8 cellular contexts compared by ENCODE assay signal in the genomic region with DNA sequence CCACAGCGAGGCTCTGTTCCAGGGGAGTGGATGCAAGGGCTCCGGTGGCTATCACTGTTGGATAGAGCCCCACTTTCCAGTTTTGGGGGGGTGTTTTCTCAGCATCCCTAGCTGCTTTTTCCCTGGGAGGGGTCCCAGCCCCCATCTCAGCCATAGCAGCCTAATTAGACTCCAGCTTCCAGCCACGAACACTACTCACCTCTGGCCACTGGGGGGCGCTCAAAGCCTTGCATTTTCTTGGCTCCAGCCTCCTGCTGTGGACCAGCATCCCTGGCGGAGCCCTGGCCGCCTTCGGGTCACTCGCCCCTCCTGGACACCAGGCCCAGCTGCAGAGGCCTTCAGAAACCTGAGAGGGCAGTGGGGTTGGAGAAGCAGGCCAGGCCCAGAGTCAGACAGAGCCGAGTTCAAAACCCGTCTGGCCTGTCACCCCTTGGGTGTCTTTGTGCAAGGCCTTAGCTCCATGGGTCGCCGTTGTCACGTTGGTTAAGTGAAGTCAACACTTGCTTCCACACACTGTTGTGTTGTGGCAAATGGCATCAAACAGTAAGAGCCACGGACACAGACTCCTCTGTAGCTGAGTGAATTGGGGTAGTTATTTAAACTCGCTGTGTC.
DNase-seq lines count a peak whose midpoint lies in the region; ATAC-seq, FAIRE-seq and TF ChIP-seq lines count a peak whose summit lies in the region.

No MANE protein-coding gene starts in this region.

- peaks cover 0 to 3% (median 0%) of the 10 kb centered on the region in 6 donors for H3K4me1 ChIP-seq in spleen

- FAIRE-seq in D721Med (lab: Jason Lieb, UNC): no peak

- H3K4me2 ChIP-seq in SU-DHL-6 (ENCODE audit: low read depth, low read length, poor library complexity, severe bottlenecking): no peak overlapping the region

- H3K9me2 ChIP-seq in SU-DHL-6 (replicated peaks; ENCODE audit: insufficient read depth, low read length): no peaks in the 10 kb centered on the region

- H3K27ac ChIP-seq in HL-60 (replicated peaks) (no peak overlapping the region), SU-DHL-6 (ENCODE audit: low read depth, low read length) (no peak overlapping the region), spleen (no peak overlapping the region)

- WGBS in spleen, 5 donors: 55 to 61% (median 57%) methylated on average over 14 to 15 of the region's 15 CpGs

- DNase-seq in D721Med (ENCODE audit: insufficient read length, low spot score) (peak; percentile 60), HL-60 (ENCODE audit: low read depth in 1 of 2, low spot score in 1 of 2) (peak in 1 of 2 experiments; percentile 59), astrocyte of the cerebellum (ENCODE audit: low read depth) (peak; percentile 19), hypothalamus (lab: John Stamatoyannopoulos, UW) (peak in 47 of 51 donors; percentile 15 to 82 (median 54)), spleen (peak; percentile 83), NCI-H774 (lab: John Stamatoyannopoulos, UW) (no peak)

- no peaks in the 10 kb centered on the region for H3K36me3 ChIP-seq in SU-DHL-6 (ENCODE audit: low read length)
- H3K36me3 ChIP-seq in spleen: peaks cover 0 to 88% (median 17%) of the 10 kb centered on the region in 6 donors

- no peaks in the 10 kb centered on the region for H4K20me1 ChIP-seq in SU-DHL-6 (ENCODE audit: low read depth, low read length)

- H3K4me3 ChIP-seq in HL-60 (replicated peaks; ENCODE audit: insufficient read depth, low read length): no peak overlapping the region
- no peak overlapping the region for H3K4me3 ChIP-seq in SU-DHL-6 (ENCODE audit: insufficient read depth, low read length, poor library complexity, severe bottlenecking)
- no peak overlapping the region for H3K4me3 ChIP-seq in astrocyte of the cerebellum (ENCODE audit: low read depth, low read length)
- no peak overlapping the region for H3K4me3 ChIP-seq in spleen

- no peak for TF ChIP-seq POLR2A in spleen (IDR thresholded peaks at IDR 0.05)

- no peak overlapping the region for H3K9ac ChIP-seq in SU-DHL-6 (ENCODE audit: low read length)

- intact Hi-C loops in spleen (cut with DNase I; ENCODE audit: low total_unique reads): loop anchor here (5.0 kb wide), 1 partner anchor 436 kb away; no protein-coding TSS in a partner anchor

- H2AFZ ChIP-seq in SU-DHL-6 (ENCODE audit: low read depth, low read length, severe bottlenecking): no peak overlapping the region

- TF ChIP-seq CTCF in D721Med (IDR thresholded peaks at IDR 0.05; ENCODE audit: insufficient read depth, missing control alignments): peak; percentile 83
- TF ChIP-seq CTCF in HL-60 (IDR thresholded peaks at IDR 0.05; ENCODE audit: insufficient read depth, low read length): peak; percentile 83
- TF ChIP-seq CTCF in SU-DHL-6 (IDR thresholded peaks at IDR 0.05; ENCODE audit: insufficient read depth, low read length, poor library complexity, severe bottlenecking): peak; percentile 85
- TF ChIP-seq CTCF in astrocyte of the cerebellum (IDR thresholded peaks at IDR 0.05; ENCODE audit: low read depth, low read length, missing control alignments): peak; percentile 85
- peak; percentile 39 to 84 (median 71) for TF ChIP-seq CTCF in spleen (IDR thresholded peaks at IDR 0.05 in 8 of 11, conservative IDR thresholded peaks at IDR 0.05 in 3 of 11)

- H3F3A ChIP-seq in SU-DHL-6 (ENCODE audit: insufficient read depth): no peaks in the 10 kb centered on the region

- H3K27me3 ChIP-seq in HL-60 (ENCODE audit: insufficient read depth, poor library complexity, severe bottlenecking): no peaks in the 10 kb centered on the region
- no peaks in the 10 kb centered on the region for H3K27me3 ChIP-seq in SU-DHL-6 (ENCODE audit: low read length)
- no peaks in the 10 kb centered on the region for H3K27me3 ChIP-seq in spleen (replicated peaks in 1 of 7)

- no peaks in the 10 kb centered on the region for H3K9me3 ChIP-seq in SU-DHL-6 (ENCODE audit: insufficient read depth, low read length)
- H3K9me3 ChIP-seq in spleen: no peaks in the 10 kb centered on the region

- ATAC-seq in HG03196 (IDR thresholded peaks at IDR 0.05; ENCODE audit: unreplicated experiment): no peak

- in situ Hi-C loops in astrocyte of the cerebellum (cut with HindIII; ENCODE audit: low sequenced_read_pairs): no loop called here

- no peaks in the 10 kb centered on the region for H3K79me2 ChIP-seq in SU-DHL-6 (ENCODE audit: insufficient read depth, low read length)
